10 cellular contexts compared by ENCODE assay signal in the genomic region with DNA sequence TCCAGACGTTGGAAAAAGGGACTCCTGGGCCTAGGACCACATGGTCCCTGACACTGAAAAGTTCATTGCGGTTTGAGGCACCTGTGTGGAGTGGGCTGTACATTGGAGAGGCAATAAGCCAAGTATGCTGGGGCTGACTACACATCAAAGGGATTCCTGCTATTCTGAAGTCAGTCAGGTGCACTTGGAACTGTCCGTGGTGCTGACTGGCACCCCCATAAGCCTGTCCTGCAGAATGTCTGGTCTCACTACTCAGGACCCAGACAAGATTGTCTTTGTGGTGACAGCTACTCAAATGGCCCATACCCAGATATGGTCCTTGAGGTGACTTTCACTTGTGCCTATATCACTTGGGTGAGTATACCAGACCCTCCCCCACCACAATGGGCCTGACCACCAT.
DNase-seq lines count a peak whose midpoint lies in the region; ATAC-seq, FAIRE-seq and TF ChIP-seq lines count a peak whose summit lies in the region.
"Had no signal": no experiment of that assay in that cellular context is flagged by ENCODE, and none has a peak within 500 bp of the region (broad histone marks: within the 10 kb centered on the region; RNA-seq: fewer than 3 reads in every experiment).

No MANE protein-coding gene starts in this region.

- no peak overlapping the region for H3K23ac ChIP-seq in trophoblast cell (ENCODE audit: low read length)

- H3K4ac ChIP-seq in trophoblast cell (ENCODE audit: low read depth, low read length) = no peak overlapping the region

- H3K4me3 ChIP-seq in LNCaP clone FGC (ENCODE audit: low read depth, low read length) (no peak overlapping the region), GM12878 (no peak overlapping the region), small intestine (ENCODE audit: low read depth in 1 of 2, low read length in 2 of 2) (no peak overlapping the region), trophoblast cell (ENCODE audit: low read depth, low read length) (no peak overlapping the region)

- BruUV-seq in GM12878 (replicated peaks; lab: Mats Ljungman, UMichigan) = no TSS peak

- no peak overlapping the region for H2BK12ac ChIP-seq in trophoblast cell (ENCODE audit: low read length)

- H3K27me3 ChIP-seq in GM12878 (replicated peaks in 1 of 2; ENCODE audit: control insufficient read depth in 2 of 2, insufficient read depth in 2 of 2, low read length in 1 of 2) (no peaks in the 10 kb centered on the region), small intestine (ENCODE audit: control insufficient read depth in 2 of 2, insufficient read depth in 2 of 2, low read length in 2 of 2) (no peaks in the 10 kb centered on the region), trophoblast cell (ENCODE audit: insufficient read depth, low read length) (no peaks in the 10 kb centered on the region)

- DNase-seq in NCI-H82 (lab: John Stamatoyannopoulos, UW) (peak; percentile 31), NCI-H82 treated with DMSO at 0.1 percent for 48 hours (lab: John Stamatoyannopoulos, UW; ENCODE audit: unreplicated experiment) (no peak), LNCaP clone FGC (ENCODE audit: low read depth) (peak; percentile 11), GM12878 (ENCODE audit: low read depth, low spot score) (no peak), mucosa of gallbladder (ENCODE audit: low spot score) (peak; percentile 30), SIG-M5 treated with dmso at 0.1 percent for 504 hours (lab: John Stamatoyannopoulos, UW; ENCODE audit: unreplicated experiment) (no peak), small intestine (no peak), trophoblast cell (no peak)
- DNase-seq: 8988T, cerebellar nuclear complex had no signal

- RAD21 ChIA-PET in GM12878 (lab: Charles Lee; ENCODE audit: unreplicated experiment) = no interaction called here

- FAIRE-seq in GM12878 (lab: Jason Lieb, UNC) (no peak), small intestine (lab: Jason Lieb, UNC) (no peak)

- ATAC-seq in GM12878 = peak; percentile 55

- H4K8ac ChIP-seq in trophoblast cell (ENCODE audit: low read depth, low read length) = no peak overlapping the region

- H3K4me1 ChIP-seq in GM12878 (ENCODE audit: control insufficient read depth, insufficient read depth, low read length) = no peaks in the 10 kb centered on the region
- no peaks in the 10 kb centered on the region for H3K4me1 ChIP-seq in small intestine (ENCODE audit: control insufficient read depth in 2 of 2, insufficient read depth in 1 of 2, low read depth in 1 of 2, low read length in 1 of 2)
- H3K4me1 ChIP-seq in trophoblast cell (ENCODE audit: control insufficient read depth in 1 of 2, insufficient read depth in 2 of 2, low read length in 2 of 2) = no peaks in the 10 kb centered on the region

- H2BK120ac ChIP-seq in trophoblast cell (ENCODE audit: insufficient read depth, low read length, poor library complexity) = no peak overlapping the region

- no peak overlapping the region for H2BK5ac ChIP-seq in trophoblast cell (ENCODE audit: low read depth, low read length, poor library complexity)

- no peak overlapping the region for H3K14ac ChIP-seq in trophoblast cell (ENCODE audit: low read length)

- H2AFZ ChIP-seq in GM12878 (ENCODE audit: control insufficient read depth, low read depth, low read length) (no peak overlapping the region), trophoblast cell (ENCODE audit: insufficient read depth, low read length, poor library complexity) (no peak overlapping the region)

- H3K36me3 ChIP-seq in GM12878 (ENCODE audit: control insufficient read depth in 2 of 2, insufficient read depth in 2 of 2, low read length in 1 of 2) (no peaks in the 10 kb centered on the region), small intestine (ENCODE audit: control insufficient read depth in 2 of 2, insufficient read depth in 2 of 2, low read length in 2 of 2) (no peaks in the 10 kb centered on the region), trophoblast cell (ENCODE audit: control insufficient read depth in 1 of 2, insufficient read depth in 2 of 2, low read length in 2 of 2) (no peaks in the 10 kb centered on the region)

- TF ChIP-seq EP300 in GM12878 (IDR thresholded peaks at IDR 0.05; ENCODE audit: borderline replicate concordance in 1 of 2, control insufficient read depth in 1 of 2, low read depth in 2 of 2, low read length in 2 of 2) = no peak

- in situ Hi-C loops in GM12878 (cut with MboI) = no loop called here

- H3K9ac ChIP-seq in GM12878 (ENCODE audit: control insufficient read depth, insufficient read depth, low read length) = no peak overlapping the region
- H3K9ac ChIP-seq in trophoblast cell (ENCODE audit: low read length) = no peak overlapping the region

- TF ChIP-seq CTCF in LNCaP clone FGC (IDR thresholded peaks at IDR 0.05; ENCODE audit: control insufficient read depth, extremely low read depth, insufficient read depth) (no peak), GM12878 (IDR thresholded peaks at IDR 0.05 in 2 of 3, conservative IDR thresholded peaks at IDR 0.05 in 1 of 3; ENCODE audit: control insufficient read depth in 2 of 3, extremely low read depth in 1 of 3, insufficient read depth in 1 of 3, low read depth in 3 of 3, low read length in 3 of 3) (no peak)

- H3K9me3 ChIP-seq in GM12878 (replicated peaks; ENCODE audit: control insufficient read depth, insufficient read depth, low read length) = no peaks in the 10 kb centered on the region
- no peaks in the 10 kb centered on the region for H3K9me3 ChIP-seq in small intestine (ENCODE audit: control insufficient read depth, low read depth)
- no peaks in the 10 kb centered on the region for H3K9me3 ChIP-seq in trophoblast cell (ENCODE audit: insufficient read depth, low read depth, low read length)

- SMC1A ChIA-PET in GM12878 (lab: Charles Lee; ENCODE audit: uncharacterized antibody, unreplicated experiment) = no interaction called here

- intact Hi-C loops in GM12878 (cut with micrococcal nuclease; ENCODE audit: unreplicated experiment) = no loop called here

- H3K18ac ChIP-seq in trophoblast cell (ENCODE audit: low read length) = no peak overlapping the region

- POLR2A ChIA-PET in GM12878 (lab: Charles Lee) = no interaction called here

- no peak for TF ChIP-seq POLR2A in GM12878 (IDR thresholded peaks at IDR 0.05; ENCODE audit: low read depth, low read length)

- H3K27ac ChIP-seq in GM12878 (ENCODE audit: control insufficient read depth, insufficient read depth) = no peak overlapping the region
- H3K27ac ChIP-seq in small intestine (ENCODE audit: low read depth in 1 of 2, low read length in 1 of 2) = no peak overlapping the region
- H3K27ac ChIP-seq in trophoblast cell (ENCODE audit: low read depth, low read length) = no peak overlapping the region

- H4K12ac ChIP-seq in trophoblast cell (ENCODE audit: low read depth, low read length) = no peak overlapping the region

- TF ChIP-seq RAD21 in GM12878 (IDR thresholded peaks at IDR 0.05; ENCODE audit: insufficient read depth, low read depth, low read length) = no peak

- H4K20me1 ChIP-seq in GM12878 (ENCODE audit: control insufficient read depth, insufficient read depth) = no peaks in the 10 kb centered on the region

- no peak overlapping the region for H4K91ac ChIP-seq in trophoblast cell (ENCODE audit: low read depth, low read length)

- no peaks in the 10 kb centered on the region for H3K79me2 ChIP-seq in GM12878 (ENCODE audit: control insufficient read depth, insufficient read depth, low read length)
- H3K79me2 ChIP-seq in trophoblast cell (ENCODE audit: control insufficient read depth, insufficient read depth, low read length, poor library complexity) = no peaks in the 10 kb centered on the region

- H3K79me1 ChIP-seq in trophoblast cell (ENCODE audit: low read length) = no peaks in the 10 kb centered on the region

- CTCF ChIA-PET in GM12878 (lab: Yijun Ruan, JAX) = no interaction called here

- H3K4me2 ChIP-seq in GM12878 (ENCODE audit: control insufficient read depth, insufficient read depth) (no peak overlapping the region), trophoblast cell (ENCODE audit: low read length) (no peak overlapping the region)

- no peak overlapping the region for H2AK5ac ChIP-seq in trophoblast cell (ENCODE audit: low read length)

- 0% methylated on average over 3 of the region's 3 CpGs for WGBS in GM12878 (ENCODE audit: insufficient coverage, insufficient replicate concordance, low lambda C conversion rate, missing lambda C conversion rate)
- 20 to 30% (median 25%) methylated on average over 3 of the region's 3 CpGs for WGBS in small intestine, 3 donors
- no CpG with 5 or more reads among the region's 3 CpGs for WGBS in trophoblast cell (ENCODE audit: extremely low coverage, insufficient coverage, insufficient read length)

TF ChIP-seq in GM12878, 131 proteins besides CTCF, POLR2A, EP300 and RAD21:
- TF ChIP-seq IKZF2 (IDR thresholded peaks at IDR 0.05) (no peak), BHLHE40 (IDR thresholded peaks at IDR 0.05; ENCODE audit: borderline replicate concordance in 1 of 2, low read depth in 2 of 2, low read length in 1 of 2) (peak; percentile 32 to 73; a peak in 2 of 4 replicates)
- TF ChIP-seq, protein P1, sequence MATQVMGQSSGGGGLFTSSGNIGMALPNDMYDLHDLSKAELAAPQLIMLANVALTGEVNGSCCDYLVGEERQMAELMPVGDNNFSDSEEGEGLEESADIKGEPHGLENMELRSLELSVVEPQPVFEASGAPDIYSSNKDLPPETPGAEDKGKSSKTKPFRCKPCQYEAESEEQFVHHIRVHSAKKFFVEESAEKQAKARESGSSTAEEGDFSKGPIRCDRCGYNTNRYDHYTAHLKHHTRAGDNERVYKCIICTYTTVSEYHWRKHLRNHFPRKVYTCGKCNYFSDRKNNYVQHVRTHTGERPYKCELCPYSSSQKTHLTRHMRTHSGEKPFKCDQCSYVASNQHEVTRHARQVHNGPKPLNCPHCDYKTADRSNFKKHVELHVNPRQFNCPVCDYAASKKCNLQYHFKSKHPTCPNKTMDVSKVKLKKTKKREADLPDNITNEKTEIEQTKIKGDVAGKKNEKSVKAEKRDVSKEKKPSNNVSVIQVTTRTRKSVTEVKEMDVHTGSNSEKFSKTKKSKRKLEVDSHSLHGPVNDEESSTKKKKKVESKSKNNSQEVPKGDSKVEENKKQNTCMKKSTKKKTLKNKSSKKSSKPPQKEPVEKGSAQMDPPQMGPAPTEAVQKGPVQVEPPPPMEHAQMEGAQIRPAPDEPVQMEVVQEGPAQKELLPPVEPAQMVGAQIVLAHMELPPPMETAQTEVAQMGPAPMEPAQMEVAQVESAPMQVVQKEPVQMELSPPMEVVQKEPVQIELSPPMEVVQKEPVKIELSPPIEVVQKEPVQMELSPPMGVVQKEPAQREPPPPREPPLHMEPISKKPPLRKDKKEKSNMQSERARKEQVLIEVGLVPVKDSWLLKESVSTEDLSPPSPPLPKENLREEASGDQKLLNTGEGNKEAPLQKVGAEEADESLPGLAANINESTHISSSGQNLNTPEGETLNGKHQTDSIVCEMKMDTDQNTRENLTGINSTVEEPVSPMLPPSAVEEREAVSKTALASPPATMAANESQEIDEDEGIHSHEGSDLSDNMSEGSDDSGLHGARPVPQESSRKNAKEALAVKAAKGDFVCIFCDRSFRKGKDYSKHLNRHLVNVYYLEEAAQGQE (IDR thresholded peaks at IDR 0.05; ENCODE audit: low read depth, low read length) = peak; percentile 94

Comparison
In these comparisons a context has a peak if more than half of its experiments do, and no peak if none do; other contexts are left out.
1. DNase-seq: peak in NCI-H82 (single experiment), LNCaP clone FGC (single experiment) and mucosa of gallbladder (single experiment); none in NCI-H82 treated with DMSO at 0.1 percent for 48 hours (single experiment), GM12878 (single experiment), SIG-M5 treated with dmso at 0.1 percent for 504 hours (single experiment), small intestine (single experiment) and trophoblast cell (0 of 2).